Comparison of ENCODE assay signal across 8 cellular contexts in genomic region chr3:115814778-115815380, GRCh38.
DNase-seq lines count a peak whose midpoint lies in the region; ATAC-seq and TF ChIP-seq lines count a peak whose summit lies in the region.

No MANE protein-coding gene starts in this region.

- no peaks in the 10 kb centered on the region for H3K27me3 ChIP-seq in smooth muscle cell (ENCODE audit: low read depth)

- H3K4me3 ChIP-seq in astrocyte of the spinal cord (ENCODE audit: low read depth, low read length) (no peak overlapping the region), smooth muscle cell (no peak overlapping the region)

- H3K27ac ChIP-seq in smooth muscle cell (ENCODE audit: low read depth): no peak overlapping the region

- ATAC-seq in GM21390 (IDR thresholded peaks at IDR 0.05; ENCODE audit: unreplicated experiment) (peak; percentile 60), HG02840 (IDR thresholded peaks at IDR 0.05; ENCODE audit: low FRiP score, unreplicated experiment) (no peak)

- H3K36me3 ChIP-seq in smooth muscle cell (ENCODE audit: low read depth): no peaks in the 10 kb centered on the region

- peak; percentile 84 for TF ChIP-seq CTCF in astrocyte of the spinal cord (IDR thresholded peaks at IDR 0.05; ENCODE audit: low read depth, low read length)
- peak; percentile 95 for TF ChIP-seq CTCF in smooth muscle cell (IDR thresholded peaks at IDR 0.05; ENCODE audit: borderline replicate concordance, insufficient read depth, poor library complexity, severe bottlenecking)

- in situ Hi-C loops in astrocyte of the spinal cord (cut with HindIII; ENCODE audit: low sequenced_read_pairs): no loop called here

- no peaks in the 10 kb centered on the region for H4K20me1 ChIP-seq in smooth muscle cell (ENCODE audit: low read depth)

- H3F3A ChIP-seq in smooth muscle cell (ENCODE audit: low read depth): no peaks in the 10 kb centered on the region

- peak; percentile 53 for DNase-seq in COLO668 (lab: John Stamatoyannopoulos, UW; ENCODE audit: unreplicated experiment)
- peak; percentile 61 for DNase-seq in NCI-H1092 treated with DMSO at 0.1 percent for 48 hours (lab: John Stamatoyannopoulos, UW)
- DNase-seq in T1000 (lab: John Stamatoyannopoulos, UW): peak; percentile 18
- peak; percentile 80 for DNase-seq in astrocyte of the spinal cord (ENCODE audit: low read depth, low spot score)
- DNase-seq in hypothalamus (lab: John Stamatoyannopoulos, UW): peak in 47 of 51 donors; percentile 1 to 89 (median 46)
- DNase-seq in smooth muscle cell (lab: John Stamatoyannopoulos, UW; ENCODE audit: unreplicated experiment): peak; percentile 49

- H2AFZ ChIP-seq in smooth muscle cell (ENCODE audit: low read depth): no peak overlapping the region

- no peaks in the 10 kb centered on the region for H3K9me3 ChIP-seq in smooth muscle cell (replicated peaks; ENCODE audit: low read depth)

- no peak overlapping the region for H3K9ac ChIP-seq in smooth muscle cell (ENCODE audit: low read depth)

- 24% methylated on average over 8 of the region's 8 CpGs for WGBS in smooth muscle cell (ENCODE audit: low lambda C conversion rate)

- H3K79me2 ChIP-seq in smooth muscle cell (ENCODE audit: low read depth): no peaks in the 10 kb centered on the region

- H3K4me1 ChIP-seq in smooth muscle cell (ENCODE audit: low read depth): no peaks in the 10 kb centered on the region

- H3K4me2 ChIP-seq in smooth muscle cell: no peak overlapping the region

Comparison
In these comparisons a context has a peak if more than half of its experiments do, and no peak if none do; other contexts are left out.
1. DNase-seq: peak in every context shown above with its lines; median percentile 80 in astrocyte of the spinal cord; 61 in NCI-H1092 treated with DMSO at 0.1 percent for 48 hours; 53 in COLO668; 49 in smooth muscle cell; 46 in hypothalamus; 18 in T1000.